In the genomic region with DNA sequence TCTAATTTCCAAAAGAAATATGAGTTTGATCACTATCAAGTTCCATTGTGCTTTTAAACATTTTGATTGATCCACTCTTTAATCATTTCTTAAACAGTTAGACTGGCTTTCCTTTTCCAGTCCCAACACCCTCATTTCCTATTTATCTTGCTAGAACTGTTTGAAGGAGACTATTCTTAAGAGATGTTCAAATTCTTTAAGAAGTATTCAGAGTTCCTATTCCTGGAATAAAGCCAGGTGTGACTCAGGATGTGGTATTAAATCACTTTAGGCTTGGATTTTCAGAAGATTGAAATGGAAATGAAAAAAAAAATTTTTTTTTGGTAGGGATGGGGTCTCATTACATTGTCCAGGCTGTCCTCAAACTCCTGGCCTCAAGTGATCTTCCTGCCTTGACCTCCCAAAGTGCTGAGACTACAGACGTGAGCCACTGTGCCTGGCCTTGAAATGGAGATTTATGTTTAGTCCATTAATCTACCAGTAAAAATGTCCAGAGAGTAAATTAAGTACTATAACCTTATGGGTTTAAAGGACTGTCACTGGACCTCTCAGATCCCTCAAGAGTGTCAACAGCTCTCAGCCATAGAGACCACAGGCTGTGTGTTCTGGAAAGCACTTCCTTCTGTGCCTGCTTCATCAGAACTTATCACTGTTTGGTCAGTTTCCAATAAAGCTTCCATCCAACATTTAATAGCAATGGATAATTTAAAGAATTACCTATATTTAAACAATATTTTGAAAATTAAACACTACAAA, we compare ENCODE assay signal across 13 cellular contexts.
DNase-seq lines count a peak whose midpoint lies in the region; ATAC-seq and TF ChIP-seq lines count a peak whose summit lies in the region.
"Had no signal": no experiment of that assay in that cellular context is flagged by ENCODE, and none has a peak within 500 bp of the region (broad histone marks: within the 10 kb centered on the region; RNA-seq: fewer than 3 reads in every experiment).

No MANE protein-coding gene starts in this region.

- no peaks in the 10 kb centered on the region for H3K9me3 ChIP-seq in GM23248 (ENCODE audit: low read depth)
- H3K9me3 ChIP-seq in skeletal muscle satellite cell (replicated peaks; ENCODE audit: low read length): no peaks in the 10 kb centered on the region
- H3K9me3 ChIP-seq: adrenal gland had no signal

- peaks cover 17% of the 10 kb centered on the region for H3F3A ChIP-seq in GM23248 (ENCODE audit: insufficient read depth)

- DNase-seq in GM23248 (peak; percentile 87), fibroblast of the conjunctiva (ENCODE audit: low read depth) (peak; percentile 76), posterior vena cava (ENCODE audit: low spot score) (no peak), SK-N-DZ (ENCODE audit: low spot score) (no peak), GM19240 (ENCODE audit: insufficient read length, low spot score) (no peak)
- DNase-seq in activated naive CD4-positive, alpha-beta T cell treated with anti-CD3 and anti-CD28 coated beads, Interleukin-2, amount 50 U/mL, for 72 hours (ENCODE audit: low spot score in 2 of 2): no peak
- DNase-seq: adrenal gland, Kasumi-1, NCI-H2107 had no signal

- H4K20me1 ChIP-seq in GM23248 (ENCODE audit: insufficient read depth): no peaks in the 10 kb centered on the region

- no peak overlapping the region for H2AFZ ChIP-seq in GM23248
- H2AFZ ChIP-seq: neural progenitor cell had no signal

- no peak overlapping the region for H3K27ac ChIP-seq in GM23248
- H3K27ac ChIP-seq: adrenal gland, neural progenitor cell had no signal

- no peak overlapping the region for H3K9ac ChIP-seq in GM23248
- H3K9ac ChIP-seq in skeletal muscle satellite cell (ENCODE audit: low read depth, low read length): peak overlapping the region; percentile 7
- H3K9ac ChIP-seq: neural progenitor cell had no signal

- intact Hi-C loops in posterior vena cava (cut with DNase I): no loop called here

- H3K79me2 ChIP-seq in GM23248 (ENCODE audit: insufficient read depth): no peaks in the 10 kb centered on the region

- in situ Hi-C loops in GM23248 (cut with MboI): no loop called here

- H3K27ac Mint-ChIP-seq in activated naive CD4-positive, alpha-beta T cell treated with anti-CD3 and anti-CD28 coated beads, Interleukin-2, amount 50 U/mL, for 72 hours: no peak overlapping the region
- H3K27ac Mint-ChIP-seq: neural progenitor cell; stimulated activated memory B cell treated with anti-CD40 and anti-IgM and Interleukin-4, amounts not matched to agents 10 μg/mL and 1 μg/mL and 100 μg/mL, for 72 hours had no signal

- no peak overlapping the region for H3K4me2 ChIP-seq in GM23248 (ENCODE audit: unreplicated experiment)
- peak overlapping the region; percentile 29 for H3K4me2 ChIP-seq in skeletal muscle satellite cell (ENCODE audit: low read length)
- H3K4me2 ChIP-seq: neural progenitor cell had no signal

- ATAC-seq in SK-N-SH treated with all-trans-retinoic acid at 6 μM for 48 hours: peak; percentile 90
- ATAC-seq in activated naive CD4-positive, alpha-beta T cell treated with anti-CD3 and anti-CD28 coated beads, Interleukin-2, amount 50 U/mL, for 72 hours: no peak
- ATAC-seq: stimulated activated memory B cell treated with anti-CD40 and anti-IgM and Interleukin-4, amounts not matched to agents 10 μg/mL and 1 μg/mL and 100 μg/mL, for 72 hours had no signal

- no peaks in the 10 kb centered on the region for H3K9me2 ChIP-seq in GM23248 (ENCODE audit: insufficient read depth)

- H3K27me3 ChIP-seq in GM23248 (replicated peaks; ENCODE audit: insufficient read depth) (no peaks in the 10 kb centered on the region), skeletal muscle satellite cell (ENCODE audit: control insufficient read depth, insufficient read depth, low read length) (no peaks in the 10 kb centered on the region)
- H3K27me3 ChIP-seq: adrenal gland, neural progenitor cell had no signal

- H3K36me3 ChIP-seq in GM23248 (ENCODE audit: low read depth): peaks cover 67% of the 10 kb centered on the region
- H3K36me3 ChIP-seq in skeletal muscle satellite cell (ENCODE audit: insufficient read depth, low read length): peaks cover 52% of the 10 kb centered on the region

- H3K9me3 Mint-ChIP-seq in activated naive CD4-positive, alpha-beta T cell treated with anti-CD3 and anti-CD28 coated beads, Interleukin-2, amount 50 U/mL, for 72 hours: no peaks in the 10 kb centered on the region
- H3K9me3 Mint-ChIP-seq: neural progenitor cell; stimulated activated memory B cell treated with anti-CD40 and anti-IgM and Interleukin-4, amounts not matched to agents 10 μg/mL and 1 μg/mL and 100 μg/mL, for 72 hours had no signal

- H3K36me3 Mint-ChIP-seq in activated naive CD4-positive, alpha-beta T cell treated with anti-CD3 and anti-CD28 coated beads, Interleukin-2, amount 50 U/mL, for 72 hours: no peaks in the 10 kb centered on the region
- H3K36me3 Mint-ChIP-seq: stimulated activated memory B cell treated with anti-CD40 and anti-IgM and Interleukin-4, amounts not matched to agents 10 μg/mL and 1 μg/mL and 100 μg/mL, for 72 hours had no signal

- H3K4me3 ChIP-seq in GM23248 (no peak overlapping the region), skeletal muscle satellite cell (ENCODE audit: low read length) (peak overlapping the region; percentile 12)
- H3K4me3 ChIP-seq: adrenal gland, neural progenitor cell had no signal

- WGBS in GM23248 (ENCODE audit: low coverage in 1 of 2, low lambda C conversion rate in 2 of 2, missing lambda C conversion rate in 2 of 2), 2 experiments: 32 to 54% methylated on average over 1 of the region's 1 CpG

- H3K4me1 ChIP-seq in GM23248 (ENCODE audit: insufficient read depth) (peaks cover 15% of the 10 kb centered on the region), skeletal muscle satellite cell (ENCODE audit: control insufficient read depth, insufficient read depth, low read length) (peaks cover 12% of the 10 kb centered on the region)
- H3K4me1 ChIP-seq: neural progenitor cell had no signal

TF ChIP-seq in SK-N-SH treated with all-trans-retinoic acid at 6 μM for 48 hours, 23 proteins besides CTCF, POLR2A, EP300 and RAD21:
- TF ChIP-seq ISL1 (CRISPR knock-in tag; IDR thresholded peaks at IDR 0.05): 0 out of 2 replicates have a peak, but pooled peaks have one; percentile 19
- TF ChIP-seq OSR1 (CRISPR knock-in tag; IDR thresholded peaks at IDR 0.05): no peak

Comparison
In these comparisons a context has a peak if more than half of its experiments do, and no peak if none do; other contexts are left out.
1. DNase-seq: peak in GM23248 (single experiment) and fibroblast of the conjunctiva (single experiment); none in posterior vena cava (single experiment), SK-N-DZ (single experiment), activated naive CD4-positive, alpha-beta T cell treated with anti-CD3 and anti-CD28 coated beads, Interleukin-2, amount 50 U/mL, for 72 hours (0 of 2) and GM19240 (single experiment).